1 cellular context compared by ENCODE assay signal in genomic region chr7:18226598-18226997, GRCh38.
TF ChIP-seq lines count a peak whose summit lies in the region.

No MANE protein-coding gene starts in this region.

TF ChIP-seq in H1, 55 proteins besides CTCF, POLR2A, EP300 and RAD21 (continued from another document):
- TF ChIP-seq CBX5 (IDR thresholded peaks at IDR 0.05; ENCODE audit: low read depth, low read length): no peak
- TF ChIP-seq CREB1 (IDR thresholded peaks at IDR 0.05): no peak
- TF ChIP-seq BCL11A (IDR thresholded peaks at IDR 0.05; ENCODE audit: low read depth in 2 of 2, low read length in 2 of 2): no peak
- no peak for TF ChIP-seq TEAD4 (IDR thresholded peaks at IDR 0.05; ENCODE audit: low read depth, low read length)
- TF ChIP-seq TBP (IDR thresholded peaks at IDR 0.05; ENCODE audit: low read depth, low read length): no peak
- no peak for TF ChIP-seq NRF1 (IDR thresholded peaks at IDR 0.05; ENCODE audit: low read depth, low read length)
- no peak for TF ChIP-seq CEBPB (IDR thresholded peaks at IDR 0.05; ENCODE audit: low read depth, low read length)
- no peak for TF ChIP-seq TAF1 (IDR thresholded peaks at IDR 0.05; ENCODE audit: low read depth, low read length)
- TF ChIP-seq HDAC6 (IDR thresholded peaks at IDR 0.05; ENCODE audit: low read depth, low read length): no peak
- no peak for TF ChIP-seq KDM4A (IDR thresholded peaks at IDR 0.05; ENCODE audit: low read depth, low read length, severe bottlenecking)
- no peak for TF ChIP-seq EZH2 (IDR thresholded peaks at IDR 0.05; ENCODE audit: low read depth, low read length, severe bottlenecking)
TF ChIP-seq in H1: peak in this region for 0.
